8 cellular contexts compared by ENCODE assay signal in the genomic region with DNA sequence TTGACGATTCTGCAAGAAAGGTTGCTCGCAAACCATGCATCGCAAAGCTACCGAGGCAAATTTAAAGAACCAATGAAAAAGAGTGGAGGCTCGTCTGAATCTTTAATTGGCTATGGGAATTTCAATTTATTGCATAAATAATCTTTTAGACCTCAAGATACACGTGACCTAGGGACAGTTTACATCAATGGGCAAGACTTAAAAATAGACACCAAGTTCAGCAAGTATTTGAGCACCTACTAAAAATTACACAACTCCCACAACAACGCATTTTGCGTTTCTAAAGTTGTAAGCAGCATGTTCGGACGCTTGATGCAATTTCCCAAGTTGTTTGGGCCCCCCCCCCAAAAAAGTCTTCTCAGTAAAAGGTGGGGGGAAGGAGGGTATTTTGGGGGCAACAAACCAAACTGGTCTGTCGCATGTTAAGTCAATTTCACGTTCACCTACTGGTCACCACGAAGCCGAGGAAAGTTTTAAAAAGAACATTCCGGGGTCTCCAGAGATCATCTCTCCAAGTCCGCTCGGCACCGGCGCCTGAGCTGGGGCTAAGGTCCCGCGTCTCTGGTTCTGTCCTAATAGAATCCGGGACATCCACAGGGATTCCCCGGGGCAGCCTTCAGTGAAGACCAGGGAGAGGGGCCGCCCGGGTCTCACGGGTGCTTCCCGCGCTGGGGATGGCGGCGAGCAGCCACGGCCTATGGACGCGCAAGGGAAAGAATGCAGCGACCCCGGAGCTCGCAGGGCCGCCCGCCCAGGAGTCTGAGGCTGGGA. TPM values are rescaled to one million over a fixed set of nuclear protein-coding genes. Genes with fewer than 3 reads are reported as not detected.
DNase-seq lines count a peak whose midpoint lies in the region; ATAC-seq and TF ChIP-seq lines count a peak whose summit lies in the region.

No MANE protein-coding gene starts in this region.

- H3K4me3 ChIP-seq in OCI-LY1 (ENCODE audit: low read depth, low read length, poor library complexity, severe bottlenecking), result peak overlapping the region; percentile 98
- peak overlapping the region; percentile 85 to 91 (median 91) for H3K4me3 ChIP-seq in breast epithelium

- no peaks in the 10 kb centered on the region for H3K9me3 ChIP-seq in OCI-LY1 (ENCODE audit: low read length)
- no peaks in the 10 kb centered on the region for H3K9me3 ChIP-seq in breast epithelium

- no peak overlapping the region for H2AFZ ChIP-seq in OCI-LY1 (ENCODE audit: low read length)

- peak overlapping the region; percentile 98 for H3K4me2 ChIP-seq in OCI-LY1 (ENCODE audit: low read length)

- peak overlapping the region; percentile 98 for H3K27ac ChIP-seq in OCI-LY1 (ENCODE audit: low read depth, low read length, poor library complexity, severe bottlenecking)
- H3K27ac ChIP-seq in breast epithelium, result peak overlapping the region; percentile 96 to 97

- no peaks in the 10 kb centered on the region for H3K27me3 ChIP-seq in OCI-LY1 (ENCODE audit: insufficient read depth, low read length)
- no peaks in the 10 kb centered on the region for H3K27me3 ChIP-seq in breast epithelium

- peaks cover 75% of the 10 kb centered on the region for H3K4me1 Mint-ChIP-seq in HFFc6 (ENCODE audit: low read depth)

- H3K9ac ChIP-seq in OCI-LY1 (ENCODE audit: low read length), result peak overlapping the region; percentile 100

- peaks cover 51% of the 10 kb centered on the region for H3K36me3 Mint-ChIP-seq in HFFc6 (ENCODE audit: low read depth)

- H3K4me3 Mint-ChIP-seq in HFFc6, result peak overlapping the region; percentile 91

- peaks cover 6% of the 10 kb centered on the region for H4K20me1 ChIP-seq in OCI-LY1 (ENCODE audit: insufficient read depth, low read length)

- no peaks in the 10 kb centered on the region for H3K9me2 ChIP-seq in OCI-LY1 (ENCODE audit: low read depth, low read length)

- 0 out of 2 replicates have a peak, but pooled peaks cover 3% of the 10 kb centered on the region for H3F3A ChIP-seq in OCI-LY1 (ENCODE audit: insufficient read depth, low read length)

- H3K27me3 Mint-ChIP-seq in HFFc6 (ENCODE audit: insufficient read depth), result peaks cover 4% of the 10 kb centered on the region; the same call in 1 of the 2 replicates

- peak overlapping the region; percentile 97 for H3K27ac Mint-ChIP-seq in HFFc6

- peaks cover 75% of the 10 kb centered on the region for H3K36me3 ChIP-seq in OCI-LY1 (ENCODE audit: insufficient read depth, low read length)
- no peaks in the 10 kb centered on the region for H3K36me3 ChIP-seq in breast epithelium

- H3K9me3 Mint-ChIP-seq in HFFc6, result no peaks in the 10 kb centered on the region

- peaks cover 92% of the 10 kb centered on the region for H3K79me2 ChIP-seq in OCI-LY1 (ENCODE audit: insufficient read depth, low read length)

- in situ Hi-C loops in G401 (cut with HindIII; ENCODE audit: low sequenced_read_pairs), result no loop called here

- no peak for TF ChIP-seq POLR2A in breast epithelium (IDR thresholded peaks at IDR 0.05)

- peak; percentile 7 for ATAC-seq in left lobe of liver

- intact Hi-C loops in breast epithelium (cut with DNase I; ENCODE audit: low total_unique reads), result no loop called here

- H3K4me1 ChIP-seq in OCI-LY1 (ENCODE audit: insufficient read depth, low read length, severe bottlenecking) (peaks cover 60% of the 10 kb centered on the region), breast epithelium (peaks cover 0 to 11% of the 10 kb centered on the region in 2 donors)

- no peak for TF ChIP-seq CTCF in HFFc6 (IDR thresholded peaks at IDR 0.05)
- no peak for TF ChIP-seq CTCF in OCI-LY1 (IDR thresholded peaks at IDR 0.05; ENCODE audit: low read length)
- no peak for TF ChIP-seq CTCF in breast epithelium (IDR thresholded peaks at IDR 0.05)

- DNase-seq in G401 (ENCODE audit: low spot score) (peak; percentile 23), HFFc6 (peak; percentile 41), breast epithelium (ENCODE audit: low spot score in 2 of 2) (peak in 1 of 2 donors; percentile 55), left lobe of liver (ENCODE audit: low spot score) (no peak), superior temporal gyrus (ENCODE audit: extremely low spot score) (peak; percentile 39), HK-2 (ENCODE audit: unreplicated experiment) (no peak), inferior parietal cortex (ENCODE audit: extremely low spot score) (no peak)

RNA-seq across cellular contexts. Expression of gene SNX5, which starts 0.8 kb away (rescaled TPM):
- 150 and 169 TPM in 2 replicates for total RNA-seq in G401 (2014; rRNA removed; shearing (Covaris generic))
- 10 to 100 TPM; 69.6 to 97.5 (median 81.8) TPM for total RNA-seq in HFFc6 (2021; fragmentation: NEBNext Ultra II Directional; extraction: Animal tissue kit (Norgen Biotek cat#: 25700))
- 100 to 1,000 TPM in 2 of 3 donors, 10 to 100 TPM in 1; 96.7 to 127 (median 122) TPM for total RNA-seq in breast epithelium
- total RNA-seq in left lobe of liver, result 29.2 TPM

RNA-seq across cellular contexts. Expression of gene MGME1, which starts 1.0 kb away (rescaled TPM):
- 20.9 and 34.5 TPM in 2 replicates for total RNA-seq in G401 (2014; rRNA removed; shearing (Covaris generic))
- 10 to 100 TPM; 12.7 to 19.2 (median 17.9) TPM for total RNA-seq in HFFc6 (2021; fragmentation: NEBNext Ultra II Directional; extraction: Animal tissue kit (Norgen Biotek cat#: 25700))
- total RNA-seq in breast epithelium (10 to 100 TPM in 2 of 3 donors, 1 to 10 TPM in 1; 7.8 to 26.2 (median 18.7) TPM), left lobe of liver (5.7 TPM)

Comparison
In these comparisons a context has a peak if more than half of its experiments do, and no peak if none do; other contexts are left out.
1. DNase-seq: peak in G401 (single experiment), HFFc6 (single experiment) and superior temporal gyrus (single experiment); none in left lobe of liver (single experiment), HK-2 (single experiment) and inferior parietal cortex (single experiment).